Comparison of ENCODE assay signal across 8 cellular contexts in the genomic region with DNA sequence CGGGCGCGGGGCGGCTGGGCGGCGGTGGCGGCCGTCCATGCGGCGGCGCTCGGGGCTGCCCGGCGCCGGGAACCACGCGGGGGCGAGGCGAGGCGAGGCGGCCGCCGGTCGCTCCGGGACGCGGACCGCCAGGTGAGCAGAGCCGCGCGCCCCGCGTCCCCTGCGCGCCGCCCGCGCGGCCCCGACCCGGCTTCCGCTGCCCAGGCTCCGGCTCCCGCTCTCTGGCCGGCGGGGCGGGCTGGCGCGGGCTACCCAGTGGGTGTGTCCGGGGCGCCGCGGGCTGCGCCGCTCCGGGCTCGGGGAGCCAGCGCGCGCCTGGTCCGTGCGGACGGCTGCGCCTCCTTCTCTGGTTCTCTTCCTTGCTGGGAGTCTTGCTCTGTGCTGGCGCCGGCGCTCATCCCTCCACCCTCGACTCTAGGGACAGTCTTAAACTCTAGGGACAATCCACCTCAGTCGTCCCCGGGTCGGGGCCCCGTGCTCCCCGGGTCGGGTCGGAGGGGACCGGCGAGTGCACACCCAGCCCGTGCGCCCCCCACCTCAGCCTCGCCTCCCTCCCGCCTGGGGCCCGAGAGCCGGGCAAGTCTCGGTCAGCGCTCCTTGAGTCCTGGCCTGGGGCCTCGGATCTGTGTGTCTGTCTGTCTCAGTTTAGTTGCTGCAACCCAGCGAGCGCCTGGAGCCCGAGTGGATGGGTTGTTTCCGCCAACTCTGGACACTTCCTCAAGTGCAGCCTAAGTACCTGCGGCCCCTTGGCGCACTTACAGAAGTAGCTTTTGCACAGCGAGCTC. TPM values are rescaled to one million over a fixed set of nuclear protein-coding genes. Genes with fewer than 3 reads are reported as not detected.
DNase-seq lines count a peak whose midpoint lies in the region; ATAC-seq and TF ChIP-seq lines count a peak whose summit lies in the region.

No MANE protein-coding gene starts in this region.

- H3K36me3 ChIP-seq in OCI-LY1 (ENCODE audit: insufficient read depth, low read length) (no peaks in the 10 kb centered on the region), colonic mucosa (no peaks in the 10 kb centered on the region), tibial nerve (no peaks in the 10 kb centered on the region)

- peak; percentile 40 for ATAC-seq in HG02763 (IDR thresholded peaks at IDR 0.05; ENCODE audit: unreplicated experiment)

- H3K4me2 ChIP-seq in OCI-LY1 (ENCODE audit: low read length): peak overlapping the region; percentile 41; the same call in 1 of the 2 replicates

- no peaks in the 10 kb centered on the region for H3K27me3 ChIP-seq in OCI-LY1 (ENCODE audit: insufficient read depth, low read length)
- no peaks in the 10 kb centered on the region for H3K27me3 ChIP-seq in colonic mucosa
- H3K27me3 ChIP-seq in tibial nerve: peaks cover 0 to 12% of the 10 kb centered on the region in 2 donors

- no peak for TF ChIP-seq EP300 in tibial nerve (IDR thresholded peaks at IDR 0.05)

- H3K9ac ChIP-seq in OCI-LY1 (ENCODE audit: low read length): no peak overlapping the region
- H3K9ac ChIP-seq in colonic mucosa (ENCODE audit: low read depth in 2 of 2, low read length in 2 of 2): peak overlapping the region; percentile 76 to 77

- H2AFZ ChIP-seq in OCI-LY1 (ENCODE audit: low read length): no peak overlapping the region

- H3K27ac ChIP-seq in OCI-LY1 (ENCODE audit: low read depth, low read length, poor library complexity, severe bottlenecking) (no peak overlapping the region), colonic mucosa (peak overlapping the region; percentile 79), tibial nerve (peak overlapping the region in 2 of 4 donors; percentile 5 to 52)

- H3F3A ChIP-seq in OCI-LY1 (ENCODE audit: insufficient read depth, low read length): no peaks in the 10 kb centered on the region

- H3K9me2 ChIP-seq in OCI-LY1 (ENCODE audit: low read depth, low read length): no peaks in the 10 kb centered on the region

- TF ChIP-seq POLR2A in lower leg skin (IDR thresholded peaks at IDR 0.05) (no peak), tibial nerve (IDR thresholded peaks at IDR 0.05) (no peak)

- peak overlapping the region; percentile 32 for H3K4me3 ChIP-seq in OCI-LY1 (ENCODE audit: low read depth, low read length, poor library complexity, severe bottlenecking)
- H3K4me3 ChIP-seq in colonic mucosa: peak overlapping the region; percentile 71
- H3K4me3 ChIP-seq in lower leg skin (ENCODE audit: low read depth, poor library complexity, severe bottlenecking): peak overlapping the region; percentile 21
- peak overlapping the region; percentile 17 to 58 (median 32) for H3K4me3 ChIP-seq in tibial nerve

- no peaks in the 10 kb centered on the region for H4K20me1 ChIP-seq in OCI-LY1 (ENCODE audit: insufficient read depth, low read length)

- peaks cover 4% of the 10 kb centered on the region for H3K4me1 ChIP-seq in OCI-LY1 (ENCODE audit: insufficient read depth, low read length, severe bottlenecking)
- no peaks in the 10 kb centered on the region for H3K4me1 ChIP-seq in colonic mucosa
- H3K4me1 ChIP-seq in tibial nerve: peaks cover 0 to 15% (median 2%) of the 10 kb centered on the region in 4 donors

- peak; percentile 19 for DNase-seq in activated CD4-positive, alpha-beta T cell treated with anti-CD3 and anti-CD28 coated beads for 48 hours
- no peak for DNase-seq in activated CD4-positive, alpha-beta T cell treated with anti-CD3 and anti-CD28 coated beads, Interleukin-2, amount 50 U/mL, for 4 hours
- peak; percentile 72 for DNase-seq in colonic mucosa
- DNase-seq in lower leg skin (ENCODE audit: low spot score in 2 of 2): peak in 1 of 2 donors; percentile 24
- peak in 1 of 2 donors; percentile 19 for DNase-seq in tibial nerve (ENCODE audit: low spot score in 2 of 2)
- no peak for DNase-seq in medulla oblongata (ENCODE audit: extremely low spot score)

- 3 to 4% methylated on average over 14 to 33 of the region's 93 CpGs for WGBS in lower leg skin, 2 donors
- 1 to 10% methylated on average over 21 to 35 of the region's 93 CpGs for WGBS in tibial nerve, 2 donors

- H3K79me2 ChIP-seq in OCI-LY1 (ENCODE audit: insufficient read depth, low read length): no peaks in the 10 kb centered on the region

- no peaks in the 10 kb centered on the region for H3K9me3 ChIP-seq in OCI-LY1 (ENCODE audit: low read length)
- no peaks in the 10 kb centered on the region for H3K9me3 ChIP-seq in colonic mucosa
- no peaks in the 10 kb centered on the region for H3K9me3 ChIP-seq in tibial nerve

- no peak for TF ChIP-seq CTCF in OCI-LY1 (IDR thresholded peaks at IDR 0.05; ENCODE audit: low read length)
- no peak for TF ChIP-seq CTCF in colonic mucosa (IDR thresholded peaks at IDR 0.05)
- no peak for TF ChIP-seq CTCF in lower leg skin (IDR thresholded peaks at IDR 0.05)
- peak in 1 of 5 experiments; percentile 9 for TF ChIP-seq CTCF in tibial nerve (IDR thresholded peaks at IDR 0.05)

- intact Hi-C loops in colonic mucosa (cut with DNase I): no loop called here
- intact Hi-C loops in lower leg skin (cut with DNase I; ENCODE audit: low total_unique reads): loop anchor here (5.0 kb wide), 1 partner anchor 327 kb away; no protein-coding TSS in a partner anchor

RNA-seq across cellular contexts. Expression of gene THSD4, which starts 0.5 kb away (rescaled TPM):
- total RNA-seq in colonic mucosa (10 to 100 TPM; 18.8 to 23.5 TPM), lower leg skin (10 to 100 TPM in 3 of 4 donors, 1 to 10 TPM in 1; 9.3 to 39.2 (median 32.8) TPM), tibial nerve (10 to 100 TPM in 3 of 4 donors, 1 to 10 TPM in 1; 9.6 to 25.1 (median 21.2) TPM)

Comparison
In these comparisons a context has a peak if more than half of its experiments do, and no peak if none do; other contexts are left out.
1. DNase-seq: peak in activated CD4-positive, alpha-beta T cell treated with anti-CD3 and anti-CD28 coated beads for 48 hours (single experiment) and colonic mucosa (single experiment); none in activated CD4-positive, alpha-beta T cell treated with anti-CD3 and anti-CD28 coated beads, Interleukin-2, amount 50 U/mL, for 4 hours (0 of 2) and medulla oblongata (single experiment).
2. H3K4me3 ChIP-seq: peak in every context shown above with its lines; median percentile 71 in colonic mucosa; 32 in tibial nerve; 32 in OCI-LY1; 21 in lower leg skin.